1 cellular context compared by ENCODE assay signal in genomic region chr5:132866342-132867045, GRCh38.
TF ChIP-seq lines count a peak whose summit lies in the region.

GDF9 (minus strand) TSS chr5:132866469; CDS start chr5:132864533, 1,936 bp downstream.
UQCRQ (plus strand) TSS chr5:132866642; CDS start chr5:132866882, 240 bp downstream.

TF ChIP-seq in HepG2, 621 proteins besides CTCF, POLR2A, EP300 and RAD21 (continued from another document and continues in another):
- TF ChIP-seq AFF4 (CRISPR knock-in tag; IDR thresholded peaks at IDR 0.05) (peak; percentile 73; the same call in 1 of the 2 replicates), ZNF441 (CRISPR knock-in tag; IDR thresholded peaks at IDR 0.05; ENCODE audit: borderline replicate concordance) (peak; percentile 83; the same call in 1 of the 2 replicates), ZNF362 (CRISPR knock-in tag; IDR thresholded peaks at IDR 0.05; ENCODE audit: borderline replicate concordance) (no peak; the same call in 1 of the 2 replicates), ZNF354B (CRISPR knock-in tag; IDR thresholded peaks at IDR 0.05) (no peak), GLI4 (CRISPR knock-in tag; IDR thresholded peaks at IDR 0.05; ENCODE audit: borderline replicate concordance) (0 out of 2 replicates have a peak, but pooled peaks have one; percentile 62), ARNTL (CRISPR knock-in tag; IDR thresholded peaks at IDR 0.05) (peak; percentile 53; the same call in 1 of the 2 replicates), ERF (CRISPR knock-in tag; IDR thresholded peaks at IDR 0.05) (peak; percentile 71), ZNF333 (CRISPR knock-in tag; IDR thresholded peaks at IDR 0.05; ENCODE audit: borderline replicate concordance) (0 out of 2 replicates have a peak, but pooled peaks have one; percentile 22), ZNF17 (CRISPR knock-in tag; IDR thresholded peaks at IDR 0.05) (no peak), TFE3 (CRISPR knock-in tag; IDR thresholded peaks at IDR 0.05) (peak; percentile 11; the same call in 1 of the 2 replicates), ZNF451 (CRISPR knock-in tag; IDR thresholded peaks at IDR 0.05) (no peak; the same call in 1 of the 2 replicates), THAP11 (CRISPR knock-in tag; IDR thresholded peaks at IDR 0.05) (peak; percentile 91), ZNF503 (CRISPR knock-in tag; IDR thresholded peaks at IDR 0.05) (peak; percentile 64; the same call in 1 of the 2 replicates), POGZ (CRISPR knock-in tag; IDR thresholded peaks at IDR 0.05) (peak; percentile 87), ZBTB14 (CRISPR knock-in tag; IDR thresholded peaks at IDR 0.05) (no peak), ZNF18 (CRISPR knock-in tag; IDR thresholded peaks at IDR 0.05; ENCODE audit: insufficient replicate concordance) (peak; percentile 77), E2F1 (CRISPR knock-in tag; IDR thresholded peaks at IDR 0.05) (peak; percentile 68), ZSCAN12 (CRISPR knock-in tag; IDR thresholded peaks at IDR 0.05) (0 out of 2 replicates have a peak, but pooled peaks have one; percentile 18), ZNF891 (CRISPR knock-in tag; IDR thresholded peaks at IDR 0.05) (peak; percentile 72; the same call in 1 of the 2 replicates), FOXJ3 (CRISPR knock-in tag; IDR thresholded peaks at IDR 0.05; ENCODE audit: borderline replicate concordance) (peak; percentile 74; the same call in 1 of the 2 replicates), PHF20 (CRISPR knock-in tag; IDR thresholded peaks at IDR 0.05) (peak; percentile 85), ZHX2 (IDR thresholded peaks at IDR 0.05; ENCODE audit: low read depth) (peak; percentile 96), ZHX2 (CRISPR knock-in tag; IDR thresholded peaks at IDR 0.05; ENCODE audit: borderline replicate concordance) (no peak), DR1 (CRISPR knock-in tag; IDR thresholded peaks at IDR 0.05) (peak; percentile 90), HBP1 (CRISPR knock-in tag; IDR thresholded peaks at IDR 0.05; ENCODE audit: low read depth) (peak; percentile 83; the same call in 1 of the 2 replicates), MAFF (IDR thresholded peaks at IDR 0.05; ENCODE audit: low read depth, low read length) (peak; percentile 6; the same call in 1 of the 2 replicates), YEATS4 (CRISPR knock-in tag; IDR thresholded peaks at IDR 0.05; ENCODE audit: borderline replicate concordance) (peak; percentile 86), FOXP1 (IDR thresholded peaks at IDR 0.05) (no peak), FOXP1 (CRISPR knock-in tag; IDR thresholded peaks at IDR 0.05) (no peak)
